ENCODE assay signal across 32 cellular contexts in genomic region chr4:86019362-86019761, GRCh38.
"Had no signal": no experiment of that assay in that cellular context is flagged by ENCODE, and none has a peak within 500 bp of the region (broad histone marks: within the 10 kb centered on the region; RNA-seq: fewer than 3 reads in every experiment).

No MANE protein-coding gene starts in this region.

- H3K9me3 ChIP-seq: body of pancreas, breast epithelium had no signal

- FAIRE-seq: astrocyte, TTC549 had no signal

- DNase-seq: activated CD4-positive, alpha-beta memory T cell treated with anti-CD3 and anti-CD28 coated beads, Interleukin-2, amount 10 ng/mL, durations not matched to agents 7 days and 5 days; activated CD4-positive, alpha-beta T cell treated with anti-CD3 and anti-CD28 coated beads for 1 hour; activated CD4-positive, alpha-beta T cell treated with anti-CD3 and anti-CD28 coated beads for 36 hours; activated CD4-positive, alpha-beta T cell treated with anti-CD3 and anti-CD28 coated beads for 48 hours; activated CD4-positive, alpha-beta T cell treated with anti-CD3 and anti-CD28 coated beads, Interleukin-2, amount 10 ng/mL, durations not matched to agents 7 days and 5 days; activated CD4-positive, alpha-beta T cell treated with anti-CD3 and anti-CD28 coated beads, Interleukin-2, amount 50 U/mL, for 48 hours; activated CD4-positive, CD25-positive, alpha-beta regulatory T cell; activated CD8-positive, alpha-beta memory T cell treated with anti-CD3 and anti-CD28 coated beads for 24 hours; activated CD8-positive, alpha-beta memory T cell treated with anti-CD3 and anti-CD28 coated beads, Interleukin-2, amount 10 ng/mL, durations not matched to agents 7 days and 5 days; activated CD8-positive, alpha-beta memory T cell treated with anti-CD3 and anti-CD28 coated beads, Interleukin-2, amount 50 U/mL, for 48 hours; activated CD8-positive, alpha-beta T cell treated with anti-CD3 and anti-CD28 coated beads, Interleukin-2, amount 10 ng/mL, durations not matched to agents 7 days and 5 days; activated effector memory CD4-positive, alpha-beta T cell treated with Interleukin-2 at 50 U/mL for 16 hours; activated gamma-delta T cell; activated naive CD4-positive, alpha-beta T cell treated with anti-CD3 and anti-CD28 coated beads, Interleukin-2, amount 10 ng/mL, durations not matched to agents 7 days and 5 days; activated naive CD4-positive, alpha-beta T cell treated with Interleukin-2 at 50 U/mL for 16 hours; activated naive CD8-positive, alpha-beta T cell treated with anti-CD3 and anti-CD28 coated beads, Interleukin-2, amount 10 ng/mL, durations not matched to agents 7 days and 5 days; activated naive CD8-positive, alpha-beta T cell treated with anti-CD3 and anti-CD28 coated beads, Interleukin-2, amount 50 U/mL, for 24 hours; activated T-cell treated with anti-CD3 and anti-CD28 coated beads, Interleukin-2, amount 50 U/mL, for 24 hours; activated T-cell treated with anti-CD3 and anti-CD28 coated beads, Interleukin-2, amount 50 U/mL, for 48 hours; aorta; body of pancreas; brain microvascular endothelial cell; central memory CD4-positive, alpha-beta T cell; T-helper 1 cell; T-helper 2 cell; T-helper 9 cell; WERI-Rb-1 had no signal

- H3K27ac ChIP-seq: body of pancreas, brain microvascular endothelial cell, breast epithelium, WERI-Rb-1 had no signal

- H3K4me3 ChIP-seq: body of pancreas, breast epithelium had no signal

- H3K36me3 ChIP-seq: brain microvascular endothelial cell, breast epithelium, WERI-Rb-1 had no signal

- ATAC-seq: activated CD4-positive, alpha-beta T cell treated with anti-CD3 and anti-CD28 coated beads for 36 hours; activated CD4-positive, CD25-positive, alpha-beta regulatory T cell treated with anti-CD3 and anti-CD28 coated beads, Interleukin-2, amount 50 U/mL, for 24 hours; activated CD8-positive, alpha-beta memory T cell treated with anti-CD3 and anti-CD28 coated beads, Interleukin-2, amount 10 ng/mL, durations not matched to agents 7 days and 5 days; activated CD8-positive, alpha-beta T cell treated with anti-CD3 and anti-CD28 coated beads, Interleukin-2, amount 10 ng/mL, durations not matched to agents 7 days and 5 days; activated naive CD8-positive, alpha-beta T cell treated with anti-CD3 and anti-CD28 coated beads, Interleukin-2, amount 50 U/mL, for 24 hours; body of pancreas; WTC11 had no signal

- H3K4me1 ChIP-seq: body of pancreas, breast epithelium had no signal

- H3K27me3 ChIP-seq: body of pancreas, brain microvascular endothelial cell, breast epithelium had no signal
